In genomic region chr10:58206251-58206650, GRCh38 we compare ENCODE assay signal across 6 cellular contexts.
"Had no signal": no experiment of that assay in that cellular context is flagged by ENCODE, and none has a peak within 500 bp of the region (broad histone marks: within the 10 kb centered on the region; RNA-seq: fewer than 3 reads in every experiment).

No MANE protein-coding gene starts in this region.

- H3K27ac ChIP-seq: HL-60 had no signal

- H3K4me3 ChIP-seq: K562 had no signal

- DNase-seq: IMR-90, KBM-7, KG1 had no signal

- ATAC-seq: HepG2, K562 had no signal
